Comparison of ENCODE assay signal across 30 cellular contexts in genomic region chr14:90578283-90578985, GRCh38.
DNase-seq lines count a peak whose midpoint lies in the region; FAIRE-seq and TF ChIP-seq lines count a peak whose summit lies in the region.
"Had no signal": no experiment of that assay in that cellular context is flagged by ENCODE, and none has a peak within 500 bp of the region (broad histone marks: within the 10 kb centered on the region; RNA-seq: fewer than 3 reads in every experiment).

No MANE protein-coding gene starts in this region.

- 88% methylated on average over 15 of the region's 17 CpGs; no CpG with 5 or more reads in 1 of the 2 experiments for WGBS in H1 (ENCODE audit: extremely low coverage in 1 of 2, insufficient coverage in 1 of 2, insufficient read length in 1 of 2, insufficient replicate concordance in 2 of 2, low coverage in 1 of 2, low lambda C conversion rate in 2 of 2, missing lambda C conversion rate in 1 of 2), 2 experiments

- no peak overlapping the region for H3K56ac ChIP-seq in H1 (replicated peaks; ENCODE audit: insufficient read length, low read depth, low read length)

- no peaks in the 10 kb centered on the region; the same call in 1 of the 2 replicates for H3K36me3 ChIP-seq in SJCRH30
- no peaks in the 10 kb centered on the region for H3K36me3 ChIP-seq in H1 (ENCODE audit: control insufficient read depth in 2 of 4, insufficient read depth in 4 of 4, low read length in 3 of 4)
- H3K36me3 ChIP-seq: thoracic aorta had no signal

- H3K4ac ChIP-seq in H1 (replicated peaks; ENCODE audit: insufficient read length, low read depth, low read length), result no peak overlapping the region

- H3K9me3 ChIP-seq in SJCRH30 (replicated peaks), result no peaks in the 10 kb centered on the region
- no peaks in the 10 kb centered on the region for H3K9me3 ChIP-seq in H1 (ENCODE audit: insufficient read depth in 2 of 2, low read depth in 1 of 2, low read length in 1 of 2)
- H3K9me3 ChIP-seq: ascending aorta, Caco-2, neutrophil, thoracic aorta had no signal

- TF ChIP-seq CTCF in H1 (IDR thresholded peaks at IDR 0.05; ENCODE audit: control extremely low read depth in 1 of 3, insufficient read depth in 1 of 3, low read depth in 1 of 3, low read length in 3 of 3), result no peak
- TF ChIP-seq CTCF in GM20000 (IDR thresholded peaks at IDR 0.05; ENCODE audit: extremely low read depth, missing control alignments), result no peak
- no peak for TF ChIP-seq CTCF in HFFc6 (IDR thresholded peaks at IDR 0.05)

- no peak overlapping the region for H3K27ac Mint-ChIP-seq in HFFc6
- H3K27ac Mint-ChIP-seq: activated CD4-positive, alpha-beta T cell treated with anti-CD3 and anti-CD28 coated beads, Interleukin-2, amount 10 ng/mL, durations not matched to agents 7 days and 5 days; activated naive CD4-positive, alpha-beta T cell treated with anti-CD3 and anti-CD28 coated beads, Interleukin-2, amount 50 U/mL, for 72 hours; activated T-helper 17 cell treated with anti-CD3 and anti-CD28 coated beads, Interleukin-2, amount 50 U/mL, for 72 hours had no signal

- H2AK5ac ChIP-seq in H1 (ENCODE audit: low read depth, low read length), result no peak overlapping the region

- no peaks in the 10 kb centered on the region for H3K23me2 ChIP-seq in H1 (ENCODE audit: low read depth, low read length)

- no peak overlapping the region for H3K27ac ChIP-seq in SJCRH30
- no peak overlapping the region for H3K27ac ChIP-seq in H1 (ENCODE audit: low read depth, low read length)
- H3K27ac ChIP-seq in layer of hippocampus (ENCODE audit: low read depth, low read length), result peak overlapping the region; percentile 67
- H3K27ac ChIP-seq: ascending aorta; BLaER1 treated with 17β-estradiol and CSF1 and Interleukin-3, amounts not matched to agents 10 nM and 100 nM; epithelial cell of prostate; neutrophil; RWPE1; thoracic aorta; VCaP had no signal

- H3K4me3 Mint-ChIP-seq in HFFc6, result no peak overlapping the region
- H3K4me3 Mint-ChIP-seq: activated CD4-positive, alpha-beta T cell treated with anti-CD3 and anti-CD28 coated beads, Interleukin-2, amount 10 ng/mL, durations not matched to agents 7 days and 5 days; activated T-helper 17 cell treated with anti-CD3 and anti-CD28 coated beads, Interleukin-2, amount 50 U/mL, for 72 hours had no signal

- 0 out of 2 replicates have a peak, but pooled peaks cover 2% of the 10 kb centered on the region for H3K27me3 Mint-ChIP-seq in HFFc6 (ENCODE audit: insufficient read depth)
- H3K27me3 Mint-ChIP-seq: activated CD4-positive, alpha-beta T cell treated with anti-CD3 and anti-CD28 coated beads, Interleukin-2, amount 10 ng/mL, durations not matched to agents 7 days and 5 days; activated T-helper 17 cell treated with anti-CD3 and anti-CD28 coated beads, Interleukin-2, amount 50 U/mL, for 72 hours had no signal

- no peaks in the 10 kb centered on the region for H3K36me3 Mint-ChIP-seq in HFFc6 (ENCODE audit: low read depth)
- H3K36me3 Mint-ChIP-seq: activated naive CD4-positive, alpha-beta T cell treated with anti-CD3 and anti-CD28 coated beads, Interleukin-2, amount 50 U/mL, for 72 hours had no signal

- H2BK120ac ChIP-seq in H1 (replicated peaks; ENCODE audit: low read depth, low read length), result no peak overlapping the region

- no peak overlapping the region for H3K4me2 ChIP-seq in H1 (ENCODE audit: insufficient read depth in 1 of 2, low read depth in 2 of 2, low read length in 2 of 2)
- H3K4me2 ChIP-seq: BLaER1 treated with 17β-estradiol and CSF1 and Interleukin-3, amounts not matched to agents 10 nM and 100 nM had no signal

- H2AFZ ChIP-seq in H1 (ENCODE audit: low read length), result no peak overlapping the region

- DNase-seq in SJCRH30 (peak; percentile 63 to 69), H1 (ENCODE audit: low read depth in 1 of 2, low spot score in 2 of 2) (no peak), posterior vena cava (ENCODE audit: low spot score) (peak; percentile 68), RKO (ENCODE audit: low spot score) (no peak), GM20000 (ENCODE audit: low spot score) (no peak), GM12891 (ENCODE audit: insufficient read length, low spot score) (no peak), HFFc6 (no peak)
- DNase-seq: ACHN; activated CD4-positive, alpha-beta T cell treated with anti-CD3 and anti-CD28 coated beads, Interleukin-2, amount 10 ng/mL, durations not matched to agents 7 days and 5 days; activated CD8-positive, alpha-beta memory T cell treated with anti-CD3 and anti-CD28 coated beads, Interleukin-2, amount 50 U/mL, for 4 hours; Caco-2; DMS79; effector CD4-positive, alpha-beta T cell; mammary epithelial cell; NCI-H2029 treated with DMSO at 0.1 percent for 48 hours; NCI-H226; stimulated activated CD4-positive, alpha-beta T cell treated with anti-CD3 and anti-CD28 coated beads, Interleukin-4, amount 100 ng/mL, for 4 hours; stimulated activated naive CD4-positive, alpha-beta T cell had no signal

- H3K4me1 Mint-ChIP-seq in HFFc6 (ENCODE audit: low read depth), result no peaks in the 10 kb centered on the region
- H3K4me1 Mint-ChIP-seq: activated CD4-positive, alpha-beta T cell treated with anti-CD3 and anti-CD28 coated beads, Interleukin-2, amount 10 ng/mL, durations not matched to agents 7 days and 5 days; activated T-helper 17 cell treated with anti-CD3 and anti-CD28 coated beads, Interleukin-2, amount 50 U/mL, for 72 hours had no signal

- H2BK12ac ChIP-seq in H1 (ENCODE audit: low read depth, low read length), result no peak overlapping the region

- H3K14ac ChIP-seq in H1 (ENCODE audit: insufficient read length), result no peak overlapping the region

- peak overlapping the region; percentile 61; the same call in 1 of the 2 replicates for H2BK15ac ChIP-seq in H1 (ENCODE audit: low read length)

- no peak overlapping the region for H3K23ac ChIP-seq in H1 (ENCODE audit: insufficient read length)

- no peaks in the 10 kb centered on the region for H3K79me1 ChIP-seq in H1 (ENCODE audit: low read depth, low read length)

- POLR2A ChIA-PET in H1 (lab: Charles Lee; ENCODE audit: partially characterized antibody), result interaction anchor here (0.9 kb wide), 1 partner anchor 181 kb away, joined by 3 read pairs; the partner anchor contains the start of gene CALM1

- no peak overlapping the region for H3K4me3 ChIP-seq in SJCRH30
- no peak overlapping the region for H3K4me3 ChIP-seq in H1 (ENCODE audit: extremely low read depth in 1 of 4, insufficient read depth in 2 of 4, low read depth in 3 of 4, low read length in 4 of 4)
- H3K4me3 ChIP-seq: ascending aorta; BLaER1 treated with 17β-estradiol and CSF1 and Interleukin-3, amounts not matched to agents 10 nM and 100 nM; thoracic aorta had no signal

- no peaks in the 10 kb centered on the region for H3K79me2 ChIP-seq in H1 (ENCODE audit: control insufficient read depth in 1 of 2, insufficient read depth in 2 of 2, low read length in 2 of 2)

- peak overlapping the region; percentile 17 for H4K91ac ChIP-seq in H1 (replicated peaks; ENCODE audit: insufficient read length, low read length)

- CTCF ChIA-PET in H1 (lab: Charles Lee; ENCODE audit: partially characterized antibody), result interaction anchor here (1.2 to 1.8 kb wide), 6 partner anchors 11 to 37 kb away, joined by 3 to 5 read pairs (median 4); no protein-coding TSS in a partner anchor

- H3K4me1 ChIP-seq in SJCRH30 (peaks cover 13% of the 10 kb centered on the region; the same call in 1 of the 2 replicates), H1 (replicated peaks in 1 of 4; ENCODE audit: control insufficient read depth in 3 of 4, insufficient read depth in 4 of 4, low read length in 3 of 4) (peaks cover 9 to 27% (median 17%) of the 10 kb centered on the region in 4 experiments)
- H3K4me1 ChIP-seq: ascending aorta, Caco-2 had no signal

- H3K18ac ChIP-seq in H1 (ENCODE audit: extremely low read depth, low read length), result no peak overlapping the region

- peak overlapping the region; percentile 75 for H2BK5ac ChIP-seq in H1 (ENCODE audit: low read depth, low read length)

- TF ChIP-seq RAD21 in H1 (IDR thresholded peaks at IDR 0.05 in 1 of 2, conservative IDR thresholded peaks at IDR 0.05 in 1 of 2; ENCODE audit: low read depth in 2 of 2, low read length in 2 of 2), result no peak

- TF ChIP-seq POLR2A in H1 (IDR thresholded peaks at IDR 0.05; ENCODE audit: control extremely low read depth in 1 of 2, low read depth in 2 of 2, low read length in 2 of 2) (no peak), GM12891 (IDR thresholded peaks at IDR 0.05; ENCODE audit: low read depth, low read length) (no peak)

- no peak for TF ChIP-seq EP300 in H1 (IDR thresholded peaks at IDR 0.05; ENCODE audit: borderline replicate concordance in 1 of 2, low read depth in 2 of 2, low read length in 2 of 2)

- no peak overlapping the region for H2BK20ac ChIP-seq in H1 (ENCODE audit: low read length)

- H4K8ac ChIP-seq in H1 (ENCODE audit: extremely low read depth, insufficient read depth, low read length), result no peak overlapping the region

- intact Hi-C loops in posterior vena cava (cut with DNase I), result no loop called here

- no peak for FAIRE-seq in H1 (lab: Jason Lieb, UNC)
- FAIRE-seq in GM12891 (lab: Jason Lieb, UNC), result no peak
- FAIRE-seq: H54, islet of Langerhans had no signal

- no peaks in the 10 kb centered on the region for H4K20me1 ChIP-seq in H1 (replicated peaks in 1 of 2; ENCODE audit: control insufficient read depth in 1 of 2, insufficient read depth in 2 of 2, low read length in 2 of 2)
- H4K20me1 ChIP-seq: BLaER1 treated with 17β-estradiol and CSF1 and Interleukin-3, amounts not matched to agents 10 nM and 100 nM had no signal

- no peaks in the 10 kb centered on the region for H3K27me3 ChIP-seq in SJCRH30
- H3K27me3 ChIP-seq in H1 (replicated peaks in 1 of 4; ENCODE audit: control insufficient read depth in 3 of 4, extremely low read depth in 1 of 4, insufficient read depth in 3 of 4, low read length in 3 of 4), result 0 out of 7 replicates have a peak, but pooled peaks cover 0 to 4% (median 0%) of the 10 kb centered on the region in 4 experiments
- H3K27me3 ChIP-seq in layer of hippocampus (ENCODE audit: control insufficient read depth, insufficient read depth, low read length), result no peaks in the 10 kb centered on the region
- H3K27me3 ChIP-seq: ascending aorta; BLaER1 treated with 17β-estradiol and CSF1 and Interleukin-3, amounts not matched to agents 10 nM and 100 nM; neutrophil had no signal

- H4K5ac ChIP-seq in H1 (ENCODE audit: insufficient read length, low read depth, low read length), result no peak overlapping the region

- H3K9me3 Mint-ChIP-seq in HFFc6, result no peaks in the 10 kb centered on the region
- H3K9me3 Mint-ChIP-seq: activated CD4-positive, alpha-beta T cell treated with anti-CD3 and anti-CD28 coated beads, Interleukin-2, amount 10 ng/mL, durations not matched to agents 7 days and 5 days; activated naive CD4-positive, alpha-beta T cell treated with anti-CD3 and anti-CD28 coated beads, Interleukin-2, amount 50 U/mL, for 72 hours; activated T-helper 17 cell treated with anti-CD3 and anti-CD28 coated beads, Interleukin-2, amount 50 U/mL, for 72 hours had no signal

- no peak overlapping the region for H3K9ac ChIP-seq in H1 (replicated peaks in 1 of 4; ENCODE audit: extremely low read depth in 1 of 4, low read depth in 3 of 4, low read length in 3 of 4)
- H3K9ac ChIP-seq: BLaER1 treated with 17β-estradiol and CSF1 and Interleukin-3, amounts not matched to agents 10 nM and 100 nM had no signal

TF ChIP-seq in H1, 55 proteins besides CTCF, POLR2A, EP300 and RAD21 (continues in another document):
- TF ChIP-seq ASH2L (IDR thresholded peaks at IDR 0.05; ENCODE audit: low read length), result no peak

TF ChIP-seq in GM12891, 5 proteins besides CTCF, POLR2A, EP300 and RAD21 (continues in another document):
- TF ChIP-seq POLR2AphosphoS5 (IDR thresholded peaks at IDR 0.05; ENCODE audit: low read depth, low read length), result no peak
- TF ChIP-seq SPI1 (IDR thresholded peaks at IDR 0.05; ENCODE audit: low read depth, low read length), result no peak

Comparison
In these comparisons a context has a peak if more than half of its experiments do, and no peak if none do; other contexts are left out.
1. DNase-seq: peak in SJCRH30 (2 of 2) and posterior vena cava (single experiment); none in H1 (0 of 2), RKO (single experiment), GM20000 (single experiment), GM12891 (single experiment) and HFFc6 (single experiment).